17 cellular contexts compared by ENCODE assay signal in the genomic region with DNA sequence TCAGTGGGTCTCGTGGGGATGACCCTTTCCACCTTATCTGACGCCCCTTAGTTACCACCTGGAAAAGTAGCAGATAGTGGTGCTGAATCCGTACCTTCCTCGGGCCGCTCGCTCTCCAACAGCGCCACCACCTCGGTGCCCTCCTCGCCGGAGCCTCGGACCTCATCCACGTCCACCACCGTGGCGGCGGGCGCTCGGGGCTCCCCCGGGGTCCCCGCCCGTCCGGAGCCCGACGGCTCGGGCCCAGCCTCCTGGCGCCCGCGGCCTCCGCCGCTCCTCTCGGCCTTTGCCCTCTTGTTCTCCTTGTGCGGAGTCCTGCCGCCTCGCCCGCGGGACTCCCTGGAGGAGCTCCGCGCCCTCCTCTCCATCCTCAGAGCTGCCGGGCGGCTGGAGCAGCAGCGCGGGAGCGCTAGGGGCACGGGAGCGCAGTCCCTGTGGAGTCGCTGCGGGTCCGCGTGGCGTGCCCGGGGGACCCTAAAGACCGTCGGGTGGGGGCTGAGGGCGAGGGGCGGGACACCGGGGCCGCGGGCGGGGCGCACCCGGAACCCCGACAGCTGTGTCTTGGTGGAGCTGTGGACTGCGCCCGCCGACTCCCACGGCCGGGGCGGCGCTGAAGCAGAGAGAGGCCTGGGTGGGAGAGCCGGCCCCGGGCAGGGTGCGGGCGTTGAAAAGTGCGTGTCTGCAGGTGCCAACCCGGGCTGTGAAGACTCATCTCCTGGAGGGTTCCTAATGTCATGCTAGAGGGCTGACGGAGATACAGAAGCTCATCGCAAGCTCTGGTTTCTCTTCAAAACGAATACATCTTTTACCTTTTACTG. TPM values are rescaled to one million over a fixed set of nuclear protein-coding genes. Genes with fewer than 3 reads are reported as not detected.
A peak's percentile ranks its signal among the peaks of the same experiment; 100 is the strongest.
DNase-seq lines count a peak whose midpoint lies in the region; ATAC-seq and TF ChIP-seq lines count a peak whose summit lies in the region.
"Had no signal": no experiment of that assay in that cellular context is flagged by ENCODE, and none has a peak within 500 bp of the region (broad histone marks: within the 10 kb centered on the region; RNA-seq: fewer than 3 reads in every experiment).

A gene (minus strand): TSS at position 452 of the 818 bp plus-strand sequence. CDS start 84 bp downstream, at position 368.

- no peak for TF ChIP-seq CTCF in brain (conservative IDR thresholded peaks at IDR 0.05)

- no peaks in the 10 kb centered on the region for H3K4me1 Mint-ChIP-seq in activated CD8-positive, alpha-beta memory T cell treated with anti-CD3 and anti-CD28 coated beads, Interleukin-2, amount 10 ng/mL, durations not matched to agents 7 days and 5 days
- H3K4me1 Mint-ChIP-seq in brain = peaks cover 6% of the 10 kb centered on the region
- H3K4me1 Mint-ChIP-seq in stimulated activated naive B cell treated with anti-CD40 and anti-IgM and Interleukin-4, amounts not matched to agents 10 μg/mL and 1 μg/mL and 100 μg/mL, for 72 hours = peaks cover 3 to 11% of the 10 kb centered on the region in 2 donors
- peaks cover 5% of the 10 kb centered on the region for H3K4me1 Mint-ChIP-seq in activated T-cell treated with anti-CD3 and anti-CD28 coated beads, Interleukin-2, amount 50 U/mL, for 24 hours (ENCODE audit: low read depth)
- peaks cover 0 to 7% (median 7%) of the 10 kb centered on the region in 3 donors for H3K4me1 Mint-ChIP-seq in CD8-positive, alpha-beta memory T cell

- H3K27me3 Mint-ChIP-seq in activated CD8-positive, alpha-beta memory T cell treated with anti-CD3 and anti-CD28 coated beads, Interleukin-2, amount 10 ng/mL, durations not matched to agents 7 days and 5 days = peaks cover 44% of the 10 kb centered on the region
- peaks cover 66% of the 10 kb centered on the region for H3K27me3 Mint-ChIP-seq in brain
- peaks cover 60 to 63% of the 10 kb centered on the region in 2 donors for H3K27me3 Mint-ChIP-seq in stimulated activated naive B cell treated with anti-CD40 and anti-IgM and Interleukin-4, amounts not matched to agents 10 μg/mL and 1 μg/mL and 100 μg/mL, for 72 hours
- H3K27me3 Mint-ChIP-seq in activated T-cell treated with anti-CD3 and anti-CD28 coated beads, Interleukin-2, amount 50 U/mL, for 24 hours = peaks cover 58% of the 10 kb centered on the region
- peaks cover 25 to 65% of the 10 kb centered on the region in 2 donors for H3K27me3 Mint-ChIP-seq in CD8-positive, alpha-beta memory T cell

- no peaks in the 10 kb centered on the region for H3K36me3 ChIP-seq in CD8-positive, alpha-beta memory T cell (ENCODE audit: insufficient read depth, low read length)
- H3K36me3 ChIP-seq: ascending aorta had no signal

- peak; percentile 20 for ATAC-seq in activated CD8-positive, alpha-beta memory T cell treated with anti-CD3 and anti-CD28 coated beads, Interleukin-2, amount 10 ng/mL, durations not matched to agents 7 days and 5 days
- peak; percentile 23 for ATAC-seq in left lobe of liver
- peak in 1 of 2 donors; percentile 19 for ATAC-seq in stimulated activated naive B cell treated with anti-CD40 and anti-IgM and Interleukin-4, amounts not matched to agents 10 μg/mL and 1 μg/mL and 100 μg/mL, for 72 hours (replicated peaks)
- ATAC-seq: activated T-helper 17 cell treated with anti-CD3 and anti-CD28 coated beads, Interleukin-2, amount 50 U/mL, for 72 hours had no signal

- DNase-seq in activated CD8-positive, alpha-beta memory T cell treated with anti-CD3 and anti-CD28 coated beads, Interleukin-2, amount 10 ng/mL, durations not matched to agents 7 days and 5 days = no peak
- no peak for DNase-seq in activated CD8-positive, alpha-beta memory T cell treated with anti-CD3 and anti-CD28 coated beads, Interleukin-2, amount 50 U/mL, for 48 hours
- no peak for DNase-seq in left lobe of liver (ENCODE audit: low spot score)
- no peak for DNase-seq in stimulated activated naive B cell treated with anti-CD40 and anti-IgM and Interleukin-4, amounts not matched to agents 10 μg/mL and 1 μg/mL and 100 μg/mL, for 72 hours
- no peak for DNase-seq in activated T-cell treated with anti-CD3 and anti-CD28 coated beads, Interleukin-2, amount 50 U/mL, for 24 hours
- DNase-seq in CD8-positive, alpha-beta memory T cell = no peak
- DNase-seq in NOMO-1 (lab: John Stamatoyannopoulos, UW; ENCODE audit: unreplicated experiment in 2 of 2) = no peak
- DNase-seq: activated CD4-positive, alpha-beta T cell treated with anti-CD3 and anti-CD28 coated beads, Interleukin-2, amount 10 ng/mL, durations not matched to agents 7 days and 5 days; DMS79; effector CD8-positive, alpha-beta T cell had no signal

- POLR2A ChIA-PET in CD8-positive, alpha-beta memory T cell (lab: Charles Lee) = no interaction called here

- peaks cover 4% of the 10 kb centered on the region for H3K27me3 ChIP-seq in CD8-positive, alpha-beta memory T cell (ENCODE audit: insufficient read depth, low read length, poor library complexity, severe bottlenecking)

- no peak within 1 kb of the TSS for H3K4me3 Mint-ChIP-seq in activated CD8-positive, alpha-beta memory T cell treated with anti-CD3 and anti-CD28 coated beads, Interleukin-2, amount 10 ng/mL, durations not matched to agents 7 days and 5 days
- peak within 1 kb of the TSS in 4 of 5 experiments; percentile 1 to 64 (median 26) for H3K4me3 Mint-ChIP-seq in brain
- peak within 1 kb of the TSS; percentile 5 to 15 for H3K4me3 Mint-ChIP-seq in stimulated activated naive B cell treated with anti-CD40 and anti-IgM and Interleukin-4, amounts not matched to agents 10 μg/mL and 1 μg/mL and 100 μg/mL, for 72 hours
- H3K4me3 Mint-ChIP-seq in activated T-cell treated with anti-CD3 and anti-CD28 coated beads, Interleukin-2, amount 50 U/mL, for 24 hours = no peak within 1 kb of the TSS
- no peak within 1 kb of the TSS for H3K4me3 Mint-ChIP-seq in CD8-positive, alpha-beta memory T cell
- H3K4me3 Mint-ChIP-seq: activated CD4-positive, alpha-beta T cell treated with anti-CD3 and anti-CD28 coated beads, Interleukin-2, amount 10 ng/mL, durations not matched to agents 7 days and 5 days; activated T-helper 17 cell treated with anti-CD3 and anti-CD28 coated beads, Interleukin-2, amount 50 U/mL, for 72 hours; T-helper 1 cell treated with Interleukin-12 subunit alpha and Interleukin-12 subunit beta and Interleukin-4 antibody, amounts not matched to agents 30 μg/mL and 1 μg/mL, for 36 hours had no signal

- no peak within 1 kb of the TSS for H3K4me3 ChIP-seq in CD8-positive, alpha-beta memory T cell (ENCODE audit: low read length)

- no peaks in the 10 kb centered on the region for H3K9me3 ChIP-seq in CD8-positive, alpha-beta memory T cell (ENCODE audit: low read length)
- H3K9me3 ChIP-seq: ascending aorta had no signal

- H3K27ac ChIP-seq in CD8-positive, alpha-beta memory T cell (ENCODE audit: low read depth, low read length) = no peak within 1 kb of the TSS
- H3K27ac ChIP-seq: ascending aorta, parathyroid adenoma had no signal

- H3K36me3 Mint-ChIP-seq in activated CD8-positive, alpha-beta memory T cell treated with anti-CD3 and anti-CD28 coated beads, Interleukin-2, amount 10 ng/mL, durations not matched to agents 7 days and 5 days = no peaks in the 10 kb centered on the region
- no peaks in the 10 kb centered on the region for H3K36me3 Mint-ChIP-seq in brain
- H3K36me3 Mint-ChIP-seq in stimulated activated naive B cell treated with anti-CD40 and anti-IgM and Interleukin-4, amounts not matched to agents 10 μg/mL and 1 μg/mL and 100 μg/mL, for 72 hours = no peaks in the 10 kb centered on the region
- no peaks in the 10 kb centered on the region for H3K36me3 Mint-ChIP-seq in activated T-cell treated with anti-CD3 and anti-CD28 coated beads, Interleukin-2, amount 50 U/mL, for 24 hours (ENCODE audit: low read depth)
- H3K36me3 Mint-ChIP-seq in CD8-positive, alpha-beta memory T cell = no peaks in the 10 kb centered on the region

- CTCF ChIA-PET in activated CD8-positive, alpha-beta memory T cell treated with anti-CD3 and anti-CD28 coated beads, Interleukin-2, amount 10 ng/mL, durations not matched to agents 7 days and 5 days (lab: Charles Lee) = no interaction called here
- CTCF ChIA-PET in CD8-positive, alpha-beta memory T cell (lab: Charles Lee) = no interaction called here

- H3K27ac Mint-ChIP-seq in activated CD8-positive, alpha-beta memory T cell treated with anti-CD3 and anti-CD28 coated beads, Interleukin-2, amount 10 ng/mL, durations not matched to agents 7 days and 5 days = no peak within 1 kb of the TSS
- no peak within 1 kb of the TSS for H3K27ac Mint-ChIP-seq in brain
- H3K27ac Mint-ChIP-seq in stimulated activated naive B cell treated with anti-CD40 and anti-IgM and Interleukin-4, amounts not matched to agents 10 μg/mL and 1 μg/mL and 100 μg/mL, for 72 hours = peak within 1 kb of the TSS; percentile 59
- H3K27ac Mint-ChIP-seq in activated T-cell treated with anti-CD3 and anti-CD28 coated beads, Interleukin-2, amount 50 U/mL, for 24 hours = no peak within 1 kb of the TSS
- peak within 1 kb of the TSS in 1 of 8 donors; percentile 17 for H3K27ac Mint-ChIP-seq in CD8-positive, alpha-beta memory T cell
- H3K27ac Mint-ChIP-seq: activated CD4-positive, alpha-beta T cell treated with anti-CD3 and anti-CD28 coated beads, Interleukin-2, amount 10 ng/mL, durations not matched to agents 7 days and 5 days; activated T-helper 17 cell treated with anti-CD3 and anti-CD28 coated beads, Interleukin-2, amount 50 U/mL, for 72 hours; T-helper 1 cell treated with Interleukin-12 subunit alpha and Interleukin-12 subunit beta and Interleukin-4 antibody, amounts not matched to agents 30 μg/mL and 1 μg/mL, for 36 hours had no signal

- H3K4me1 ChIP-seq in CD8-positive, alpha-beta memory T cell (ENCODE audit: insufficient read depth, low read length) = no peaks in the 10 kb centered on the region
- H3K4me1 ChIP-seq: ascending aorta, parathyroid adenoma had no signal

- H3K9me3 Mint-ChIP-seq in activated CD8-positive, alpha-beta memory T cell treated with anti-CD3 and anti-CD28 coated beads, Interleukin-2, amount 10 ng/mL, durations not matched to agents 7 days and 5 days (ENCODE audit: low read depth) = no peaks in the 10 kb centered on the region
- peaks cover 0 to 5% (median 0%) of the 10 kb centered on the region in 5 experiments for H3K9me3 Mint-ChIP-seq in brain
- no peaks in the 10 kb centered on the region for H3K9me3 Mint-ChIP-seq in stimulated activated naive B cell treated with anti-CD40 and anti-IgM and Interleukin-4, amounts not matched to agents 10 μg/mL and 1 μg/mL and 100 μg/mL, for 72 hours
- H3K9me3 Mint-ChIP-seq in activated T-cell treated with anti-CD3 and anti-CD28 coated beads, Interleukin-2, amount 50 U/mL, for 24 hours = no peaks in the 10 kb centered on the region
- peaks cover 0 to 7% (median 3%) of the 10 kb centered on the region in 5 donors for H3K9me3 Mint-ChIP-seq in CD8-positive, alpha-beta memory T cell
- H3K9me3 Mint-ChIP-seq: activated CD4-positive, alpha-beta T cell treated with anti-CD3 and anti-CD28 coated beads, Interleukin-2, amount 10 ng/mL, durations not matched to agents 7 days and 5 days; T-helper 1 cell treated with Interleukin-12 subunit alpha and Interleukin-12 subunit beta and Interleukin-4 antibody, amounts not matched to agents 30 μg/mL and 1 μg/mL, for 36 hours had no signal

RNA-seq across cellular contexts. Expression of the gene that starts here (rescaled TPM):
- not detected for total RNA-seq in activated CD8-positive, alpha-beta memory T cell treated with anti-CD3 and anti-CD28 coated beads, Interleukin-2, amount 10 ng/mL, durations not matched to agents 7 days and 5 days
- polyA plus RNA-seq in brain (ENCODE audit: insufficient read depth, low read depth, low replicate concordance) = not detected
- total RNA-seq in left lobe of liver = not detected
- total RNA-seq in CD8-positive, alpha-beta memory T cell = not detected
- polyA plus RNA-seq in CD8-positive, alpha-beta memory T cell = not detected
- total RNA-seq: activated CD4-positive, alpha-beta T cell treated with anti-CD3 and anti-CD28 coated beads, Interleukin-2, amount 10 ng/mL, durations not matched to agents 7 days and 5 days; activated T-helper 17 cell treated with anti-CD3 and anti-CD28 coated beads, Interleukin-2, amount 50 U/mL, for 72 hours; ascending aorta; frontal cortex; liver had no signal
- polyA plus RNA-seq: liver had no signal

Comparison
In these comparisons a context has a peak if more than half of its experiments do, and no peak if none do; other contexts are left out.
1. Peak in ATAC-seq in activated CD8-positive, alpha-beta memory T cell treated with anti-CD3 and anti-CD28 coated beads, Interleukin-2, amount 10 ng/mL, durations not matched to agents 7 days and 5 days; RNA of the gene not detected or under 1 TPM.
2. Peak in ATAC-seq in left lobe of liver; RNA of the gene not detected or under 1 TPM.
3. H3K4me3 Mint-ChIP-seq: peak in brain (4 of 5) and stimulated activated naive B cell treated with anti-CD40 and anti-IgM and Interleukin-4, amounts not matched to agents 10 μg/mL and 1 μg/mL and 100 μg/mL, for 72 hours (2 of 2); none in activated CD8-positive, alpha-beta memory T cell treated with anti-CD3 and anti-CD28 coated beads, Interleukin-2, amount 10 ng/mL, durations not matched to agents 7 days and 5 days (single experiment), activated T-cell treated with anti-CD3 and anti-CD28 coated beads, Interleukin-2, amount 50 U/mL, for 24 hours (single experiment) and CD8-positive, alpha-beta memory T cell (0 of 7).